Comparison of ENCODE assay signal across 23 cellular contexts in genomic region chr3:54360320-54360719, GRCh38.
"Had no signal": no experiment of that assay in that cellular context is flagged by ENCODE, and none has a peak within 500 bp of the region (broad histone marks: within the 10 kb centered on the region; RNA-seq: fewer than 3 reads in every experiment).

No MANE protein-coding gene starts in this region.

- H3K4me3 ChIP-seq: body of pancreas, lower lobe of right lung, prostate gland, spleen, testis, vagina had no signal

- H3K4me3 Mint-ChIP-seq: activated CD4-positive, alpha-beta T cell treated with anti-CD3 and anti-CD28 coated beads, Interleukin-2, amount 10 ng/mL, durations not matched to agents 7 days and 5 days; activated CD8-positive, alpha-beta memory T cell treated with anti-CD3 and anti-CD28 coated beads, Interleukin-2, amount 10 ng/mL, durations not matched to agents 7 days and 5 days; activated CD8-positive, alpha-beta T cell treated with anti-CD3 and anti-CD28 coated beads for 36 hours; activated naive CD4-positive, alpha-beta T cell treated with anti-CD3 and anti-CD28 coated beads, Interleukin-2, amount 10 ng/mL, durations not matched to agents 7 days and 5 days; activated naive CD8-positive, alpha-beta T cell treated with anti-CD3 and anti-CD28 coated beads, Interleukin-2, amount 50 U/mL, for 24 hours; naive B cell had no signal

- H3K27ac Mint-ChIP-seq: activated CD4-positive, alpha-beta T cell treated with anti-CD3 and anti-CD28 coated beads, Interleukin-2, amount 10 ng/mL, durations not matched to agents 7 days and 5 days; activated CD8-positive, alpha-beta memory T cell treated with anti-CD3 and anti-CD28 coated beads, Interleukin-2, amount 10 ng/mL, durations not matched to agents 7 days and 5 days; activated CD8-positive, alpha-beta T cell treated with anti-CD3 and anti-CD28 coated beads for 36 hours; activated naive CD4-positive, alpha-beta T cell treated with anti-CD3 and anti-CD28 coated beads, Interleukin-2, amount 10 ng/mL, durations not matched to agents 7 days and 5 days; activated naive CD8-positive, alpha-beta T cell treated with anti-CD3 and anti-CD28 coated beads, Interleukin-2, amount 50 U/mL, for 24 hours; naive B cell had no signal

- DNase-seq: activated CD4-positive, alpha-beta T cell treated with anti-CD3 and anti-CD28 coated beads, Interleukin-2, amount 10 ng/mL, durations not matched to agents 7 days and 5 days; activated CD4-positive, CD25-positive, alpha-beta regulatory T cell treated with anti-CD3 and anti-CD28 coated beads, Interleukin-2, amount 50 U/mL, for 72 hours; activated CD8-positive, alpha-beta memory T cell treated with anti-CD3 and anti-CD28 coated beads, Interleukin-2, amount 10 ng/mL, durations not matched to agents 7 days and 5 days; activated CD8-positive, alpha-beta T cell treated with anti-CD3 and anti-CD28 coated beads for 36 hours; activated effector memory CD4-positive, alpha-beta T cell treated with anti-CD3 and anti-CD28 coated beads, Interleukin-2, amount 50 U/mL, for 16 hours; activated naive CD4-positive, alpha-beta T cell treated with anti-CD3 and anti-CD28 coated beads, Interleukin-2, amount 10 ng/mL, durations not matched to agents 7 days and 5 days; activated naive CD8-positive, alpha-beta T cell treated with anti-CD3 and anti-CD28 coated beads, Interleukin-2, amount 50 U/mL, for 24 hours; activated T-cell treated with anti-CD3 and anti-CD28 coated beads for 4 hours; anterior cingulate cortex; body of pancreas; erythroblast; foreskin keratinocyte; glutamatergic neuron; hippocampal formation; lower lobe of right lung; naive B cell; spleen; stimulated activated CD4-positive, alpha-beta T cell treated with anti-CD3 and anti-CD28 coated beads, Interleukin-4, amount 100 ng/mL, for 1 hour; stimulated activated naive CD4-positive, alpha-beta T cell; testis; trophoblast cell had no signal

- H3K9me3 Mint-ChIP-seq: activated CD4-positive, alpha-beta T cell treated with anti-CD3 and anti-CD28 coated beads, Interleukin-2, amount 10 ng/mL, durations not matched to agents 7 days and 5 days; activated CD8-positive, alpha-beta T cell treated with anti-CD3 and anti-CD28 coated beads for 36 hours; activated naive CD4-positive, alpha-beta T cell treated with anti-CD3 and anti-CD28 coated beads, Interleukin-2, amount 10 ng/mL, durations not matched to agents 7 days and 5 days; activated naive CD8-positive, alpha-beta T cell treated with anti-CD3 and anti-CD28 coated beads, Interleukin-2, amount 50 U/mL, for 24 hours had no signal

- H3K36me3 ChIP-seq: lower lobe of right lung, prostate gland, spleen, vagina had no signal

- H3K27me3 Mint-ChIP-seq: activated CD4-positive, alpha-beta T cell treated with anti-CD3 and anti-CD28 coated beads, Interleukin-2, amount 10 ng/mL, durations not matched to agents 7 days and 5 days; activated CD8-positive, alpha-beta memory T cell treated with anti-CD3 and anti-CD28 coated beads, Interleukin-2, amount 10 ng/mL, durations not matched to agents 7 days and 5 days; activated CD8-positive, alpha-beta T cell treated with anti-CD3 and anti-CD28 coated beads for 36 hours; activated naive CD4-positive, alpha-beta T cell treated with anti-CD3 and anti-CD28 coated beads, Interleukin-2, amount 10 ng/mL, durations not matched to agents 7 days and 5 days; activated naive CD8-positive, alpha-beta T cell treated with anti-CD3 and anti-CD28 coated beads, Interleukin-2, amount 50 U/mL, for 24 hours had no signal

- ATAC-seq: activated CD8-positive, alpha-beta memory T cell treated with anti-CD3 and anti-CD28 coated beads, Interleukin-2, amount 10 ng/mL, durations not matched to agents 7 days and 5 days; activated CD8-positive, alpha-beta T cell treated with anti-CD3 and anti-CD28 coated beads for 36 hours; activated naive CD8-positive, alpha-beta T cell treated with anti-CD3 and anti-CD28 coated beads, Interleukin-2, amount 50 U/mL, for 24 hours; body of pancreas; foreskin keratinocyte; lower lobe of right lung had no signal

- H3K9me3 ChIP-seq: body of pancreas, lower lobe of right lung, prostate gland, spleen, testis, vagina had no signal

- H3K27ac ChIP-seq: body of pancreas, foreskin keratinocyte, lower lobe of right lung, prostate gland, spleen, testis, vagina had no signal

- H3K4me1 ChIP-seq: body of pancreas, foreskin keratinocyte, prostate gland had no signal

- H3K4me1 Mint-ChIP-seq: activated CD4-positive, alpha-beta T cell treated with anti-CD3 and anti-CD28 coated beads, Interleukin-2, amount 10 ng/mL, durations not matched to agents 7 days and 5 days; activated CD8-positive, alpha-beta memory T cell treated with anti-CD3 and anti-CD28 coated beads, Interleukin-2, amount 10 ng/mL, durations not matched to agents 7 days and 5 days; activated naive CD4-positive, alpha-beta T cell treated with anti-CD3 and anti-CD28 coated beads, Interleukin-2, amount 10 ng/mL, durations not matched to agents 7 days and 5 days; activated naive CD8-positive, alpha-beta T cell treated with anti-CD3 and anti-CD28 coated beads, Interleukin-2, amount 50 U/mL, for 24 hours; naive B cell had no signal

- H3K36me3 Mint-ChIP-seq: activated CD8-positive, alpha-beta memory T cell treated with anti-CD3 and anti-CD28 coated beads, Interleukin-2, amount 10 ng/mL, durations not matched to agents 7 days and 5 days; activated naive CD4-positive, alpha-beta T cell treated with anti-CD3 and anti-CD28 coated beads, Interleukin-2, amount 10 ng/mL, durations not matched to agents 7 days and 5 days; naive B cell had no signal

- H3K27me3 ChIP-seq: foreskin keratinocyte, spleen, testis, vagina had no signal
